1 cellular context compared by ENCODE assay signal in genomic region chr4:1899149-1900086, GRCh38.
TF ChIP-seq lines count a peak whose summit lies in the region.

No MANE protein-coding gene starts in this region.

TF ChIP-seq in Ishikawa, 13 proteins besides CTCF, POLR2A, EP300 and RAD21 (continued from another document):
- TF ChIP-seq REST (IDR thresholded peaks at IDR 0.05; ENCODE audit: low read depth) (no peak), TEAD4 (IDR thresholded peaks at IDR 0.05) (no peak), TCF12 (IDR thresholded peaks at IDR 0.05; ENCODE audit: low read depth) (no peak), ZBTB7A (IDR thresholded peaks at IDR 0.05; ENCODE audit: low read depth) (no peak), YY1 (IDR thresholded peaks at IDR 0.05; ENCODE audit: low read depth) (no peak), CEBPB (IDR thresholded peaks at IDR 0.05) (no peak), FOXM1 (IDR thresholded peaks at IDR 0.05; ENCODE audit: borderline replicate concordance, low read depth) (no peak)
